Comparison of ENCODE assay signal across 19 cellular contexts in the genomic region with DNA sequence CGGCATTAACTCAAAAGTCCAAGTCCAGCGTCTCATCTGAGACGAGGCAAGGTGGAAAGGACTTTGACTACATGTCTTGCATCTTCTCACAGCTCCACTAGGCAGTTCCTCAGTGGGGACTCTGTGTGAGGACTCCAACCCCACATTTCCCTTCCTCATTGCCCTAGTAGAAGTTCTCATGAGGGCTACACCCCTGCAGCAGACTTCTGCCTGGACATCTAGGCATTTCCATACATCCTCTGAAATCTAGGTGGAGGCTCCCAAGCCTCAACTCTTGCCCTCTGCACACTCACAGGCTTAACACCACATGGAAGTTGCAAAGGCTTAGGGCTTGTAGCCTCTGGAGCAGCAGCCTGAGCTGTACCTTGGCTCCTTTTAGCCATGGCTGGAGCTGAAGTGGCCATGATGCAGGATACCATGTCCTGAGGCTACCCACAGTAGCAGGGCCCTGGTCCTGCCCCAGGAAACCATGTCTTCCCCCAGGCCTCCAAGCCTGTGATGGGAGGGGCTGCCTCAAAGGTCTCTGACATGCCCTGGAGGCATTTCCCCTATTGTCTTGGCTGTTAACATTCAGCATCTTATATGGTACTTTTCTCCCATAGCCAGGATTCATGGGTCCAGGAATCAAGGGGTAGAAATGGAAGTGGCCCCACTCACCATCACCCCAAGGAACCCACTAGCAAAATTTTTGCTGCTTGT.
"Had no signal": no experiment of that assay in that cellular context is flagged by ENCODE, and none has a peak within 500 bp of the region (broad histone marks: within the 10 kb centered on the region; RNA-seq: fewer than 3 reads in every experiment).

No MANE protein-coding gene starts in this region.

- H3K4me3 ChIP-seq: MG63 had no signal

- H3K9ac ChIP-seq: SK-N-SH had no signal

- DNase-seq: KG1, MG63, NCI-H1092 treated with DMSO at 0.1 percent for 48 hours, NCI-H1436, NCI-H187, NCI-H2029, NCI-H2081 treated with DMSO at 0.1 percent for 48 hours, NCI-H2171, NCI-H226, NCI-H446, NCI-H510A, NCI-H524 treated with DMSO at 0.1 percent for 48 hours, NCI-H69, NCI-H774, RPMI8226, SHP77, SK-N-SH, SW 1271, T-cell had no signal

- H3K27me3 ChIP-seq: MG63 had no signal

- H3K4me2 ChIP-seq: SK-N-SH had no signal

- ATAC-seq: T-cell had no signal

- H3K9me2 ChIP-seq: SK-N-SH had no signal

- H3K9me3 ChIP-seq: SK-N-SH had no signal

- H3K36me3 ChIP-seq: MG63 had no signal
